In genomic region chr11:26579683-26580082, GRCh38 we compare ENCODE assay signal across 1 cellular context.
TF ChIP-seq lines count a peak whose summit lies in the region.

No MANE protein-coding gene starts in this region.

TF ChIP-seq in HepG2, 621 proteins besides CTCF, POLR2A, EP300 and RAD21 (continued from another document):
- TF ChIP-seq HMGA1 (CRISPR knock-in tag; conservative IDR thresholded peaks at IDR 0.05) (no peak), ZNF891 (CRISPR knock-in tag; IDR thresholded peaks at IDR 0.05) (no peak), BCLAF1 (IDR thresholded peaks at IDR 0.05) (no peak), ZNF775 (CRISPR knock-in tag; IDR thresholded peaks at IDR 0.05; ENCODE audit: borderline replicate concordance) (no peak), ZBTB43 (CRISPR knock-in tag; conservative IDR thresholded peaks at IDR 0.05) (no peak), SP2 (CRISPR knock-in tag; IDR thresholded peaks at IDR 0.05) (no peak), ZKSCAN5 (CRISPR knock-in tag; IDR thresholded peaks at IDR 0.05) (no peak), ZNF557 (CRISPR knock-in tag; IDR thresholded peaks at IDR 0.05) (no peak), GATA4 (IDR thresholded peaks at IDR 0.05; ENCODE audit: borderline replicate concordance, low read depth) (no peak), PRDM10 (CRISPR knock-in tag; IDR thresholded peaks at IDR 0.05; ENCODE audit: low read depth) (no peak)
